In the genomic region with DNA sequence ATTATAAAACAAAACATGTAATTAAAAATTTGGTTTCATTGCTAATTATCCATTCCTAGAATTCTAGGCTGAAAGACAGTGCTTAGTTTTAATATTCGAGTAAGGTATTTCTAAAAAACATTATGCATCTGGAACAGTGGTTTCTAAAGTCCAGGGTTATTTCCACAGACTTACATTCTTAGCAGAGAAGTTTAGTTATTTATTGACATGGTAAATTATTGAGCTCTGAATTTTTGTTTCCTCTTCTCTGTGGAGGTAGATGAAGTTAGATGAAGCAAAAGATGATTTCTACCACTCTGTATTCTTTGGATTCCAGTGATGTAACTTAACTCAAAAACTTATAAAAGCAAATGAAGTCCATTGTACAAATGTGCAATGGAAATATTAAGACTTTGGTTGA, we compare ENCODE assay signal across 24 cellular contexts.
A peak's percentile ranks its signal among the peaks of the same experiment; 100 is the strongest.
DNase-seq lines count a peak whose midpoint lies in the region; ATAC-seq, FAIRE-seq and TF ChIP-seq lines count a peak whose summit lies in the region.
"Had no signal": no experiment of that assay in that cellular context is flagged by ENCODE, and none has a peak within 500 bp of the region (broad histone marks: within the 10 kb centered on the region; RNA-seq: fewer than 3 reads in every experiment).

No MANE protein-coding gene starts in this region.

- peak overlapping the region; percentile 80 for H3K4me2 ChIP-seq in OCI-LY3 (ENCODE audit: low read length)

- no peaks in the 10 kb centered on the region for H3K27me3 ChIP-seq in OCI-LY3 (ENCODE audit: low read depth, low read length)
- H3K27me3 ChIP-seq: SJSA1, tibial nerve had no signal

- peak overlapping the region; percentile 76 for H3K9ac ChIP-seq in OCI-LY3 (ENCODE audit: low read length)

- TF ChIP-seq CTCF in OCI-LY3 (IDR thresholded peaks at IDR 0.05; ENCODE audit: low read depth, low read length) = no peak

- FAIRE-seq in GM19239 (lab: Jason Lieb, UNC) = peak; percentile 94
- FAIRE-seq: G401.6 had no signal

- intact Hi-C loops in posterior cingulate gyrus (cut with DNase I) = no loop called here

- no peak overlapping the region for H2AFZ ChIP-seq in OCI-LY3 (ENCODE audit: low read depth, low read length)

- peak overlapping the region; percentile 67 for H3K4me3 ChIP-seq in OCI-LY3 (ENCODE audit: low read length)
- H3K4me3 ChIP-seq: SJSA1, tibial nerve had no signal

- no peaks in the 10 kb centered on the region for H3K9me3 ChIP-seq in OCI-LY3 (ENCODE audit: insufficient read depth, low read length)
- H3K9me3 ChIP-seq: SJSA1, tibial nerve had no signal

- in situ Hi-C loops in ACHN (cut with HindIII; ENCODE audit: low pct_ligation_motif_present, low pct_unique_long_range_greater_than_20kb, low sequenced_read_pairs) = no loop called here

- 0 out of 2 replicates have a peak, but pooled peaks cover 5% of the 10 kb centered on the region for H3K79me2 ChIP-seq in OCI-LY3 (ENCODE audit: low read length)

- H4K20me1 ChIP-seq in OCI-LY3 (ENCODE audit: insufficient read depth, low read length) = no peaks in the 10 kb centered on the region

- peaks cover 20% of the 10 kb centered on the region for H3K36me3 ChIP-seq in OCI-LY3 (replicated peaks; ENCODE audit: low read depth, low read length)
- H3K36me3 ChIP-seq: SJSA1, tibial nerve had no signal

- ATAC-seq in HG02798 (IDR thresholded peaks at IDR 0.05; ENCODE audit: poor library complexity, unreplicated experiment) = peak; percentile 37
- no peak for ATAC-seq in GM21717 (IDR thresholded peaks at IDR 0.05; ENCODE audit: unreplicated experiment)
- ATAC-seq: activated CD4-positive, alpha-beta T cell treated with anti-CD3 and anti-CD28 coated beads for 36 hours; CD8-positive, alpha-beta T cell; left colon had no signal

- H3K4me1 ChIP-seq in OCI-LY3 (ENCODE audit: low read length) = peaks cover 47% of the 10 kb centered on the region
- H3K4me1 ChIP-seq: SJSA1 had no signal

- DNase-seq in ACHN (peak; percentile 0), GM19239 (ENCODE audit: insufficient read length, low spot score) (no peak), occipital lobe (lab: John Stamatoyannopoulos, UW) (no peak), EL (no peak), posterior cingulate gyrus (no peak)
- DNase-seq: activated CD4-positive, alpha-beta T cell treated with anti-CD3 and anti-CD28 coated beads for 36 hours; activated gamma-delta T cell treated with Interleukin-2 at 50 U/mL for 16 hours; activated T-cell treated with anti-CD3 and anti-CD28 coated beads, Interleukin-2, amount 50 U/mL, for 1 hour; AML-193; CD8-positive, alpha-beta T cell; H9; head of caudate nucleus; left colon; NCI-H1048; NCI-H187 treated with DMSO at 0.1 percent for 48 hours; NCI-H526; stimulated activated CD8-positive, alpha-beta memory T cell treated with anti-CD3 and anti-CD28 coated beads, Interleukin-4, amount 100 ng/mL, for 48 hours had no signal

- peak overlapping the region; percentile 91 for H3K27ac ChIP-seq in OCI-LY3 (ENCODE audit: low read length)
- H3K27ac ChIP-seq: epithelial cell of prostate, SJSA1, tibial nerve had no signal
